ENCODE assay signal across 24 cellular contexts in the genomic region with DNA sequence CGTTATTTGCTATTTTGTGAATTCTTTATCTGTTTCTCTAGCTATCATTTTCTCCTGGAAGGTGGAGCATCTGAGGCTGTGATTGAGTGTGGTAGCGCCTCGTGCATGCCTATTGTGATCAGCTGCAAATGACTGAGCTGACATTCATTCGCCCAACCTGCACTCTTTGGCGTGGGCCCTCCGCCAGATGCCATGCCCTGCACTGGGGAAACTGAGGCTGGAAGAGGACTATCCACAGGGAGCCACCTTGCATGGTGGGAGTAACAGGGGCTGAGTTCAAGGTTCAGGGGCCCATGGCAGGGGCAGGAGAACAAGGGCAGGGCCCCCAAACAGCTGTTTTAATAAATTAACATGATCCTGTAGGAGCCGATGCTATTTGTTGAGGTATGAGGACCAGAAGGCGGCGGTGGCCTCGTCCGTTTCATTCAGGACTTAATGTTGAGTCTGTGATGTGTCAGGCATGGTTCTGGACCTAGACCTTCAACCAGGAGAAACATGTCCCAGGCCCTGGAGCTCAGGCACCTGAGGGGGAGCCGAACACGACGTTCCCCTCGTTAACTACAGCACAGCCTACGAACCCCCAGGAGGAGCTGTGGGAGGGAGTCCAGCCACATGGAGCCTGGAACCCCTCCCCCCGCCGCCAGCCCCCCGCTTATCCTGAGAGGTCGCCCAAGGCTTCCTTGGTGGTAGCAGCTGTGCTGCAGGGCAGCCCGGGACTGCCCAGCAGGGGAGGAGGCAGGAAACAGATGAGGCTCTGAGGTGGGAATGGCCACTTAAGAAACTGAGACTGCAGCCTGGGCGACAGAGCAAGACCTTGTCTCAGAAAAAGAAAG.
"Had no signal": no experiment of that assay in that cellular context is flagged by ENCODE, and none has a peak within 500 bp of the region (broad histone marks: within the 10 kb centered on the region; RNA-seq: fewer than 3 reads in every experiment).

No MANE protein-coding gene starts in this region.

- H3K27me3 Mint-ChIP-seq: stimulated activated naive B cell treated with anti-CD40 and anti-IgM and Interleukin-4, amounts not matched to agents 10 μg/mL and 1 μg/mL and 100 μg/mL, for 72 hours had no signal

- H3K27ac Mint-ChIP-seq: neural progenitor cell; stimulated activated naive B cell treated with anti-CD40 and anti-IgM and Interleukin-4, amounts not matched to agents 10 μg/mL and 1 μg/mL and 100 μg/mL, for 72 hours had no signal

- H3K9me3 Mint-ChIP-seq: neural progenitor cell; stimulated activated naive B cell treated with anti-CD40 and anti-IgM and Interleukin-4, amounts not matched to agents 10 μg/mL and 1 μg/mL and 100 μg/mL, for 72 hours; stimulated activated naive CD8-positive, alpha-beta T cell treated with anti-CD3 and anti-CD28 coated beads, Interleukin-15, amount 100 ng/mL, for 72 hours had no signal

- H3K36me3 ChIP-seq: heart left ventricle, neural progenitor cell, right lobe of liver, spleen, tibial nerve, upper lobe of right lung, vagina had no signal

- H3K4me3 ChIP-seq: heart left ventricle, mucosa of descending colon, neural progenitor cell, psoas muscle, right lobe of liver, spleen, testis, tibial nerve, upper lobe of right lung, vagina had no signal

- H3K27ac ChIP-seq: heart left ventricle, neural progenitor cell, parathyroid adenoma, psoas muscle, right lobe of liver, spleen, testis, tibial nerve, upper lobe of right lung, vagina had no signal

- H3K4me1 Mint-ChIP-seq: stimulated activated naive B cell treated with anti-CD40 and anti-IgM and Interleukin-4, amounts not matched to agents 10 μg/mL and 1 μg/mL and 100 μg/mL, for 72 hours; stimulated activated naive CD8-positive, alpha-beta T cell treated with anti-CD3 and anti-CD28 coated beads, Interleukin-15, amount 100 ng/mL, for 72 hours had no signal

- DNase-seq: dermis blood vessel endothelial cell; effector CD4-positive, alpha-beta T cell; heart left ventricle; hippocampal formation; kidney glomerular epithelial cell; mammary epithelial cell; mucosa of descending colon; naive thymus-derived CD8-positive, alpha-beta T cell; occipital lobe; psoas muscle; retina; right lobe of liver; spleen; stimulated activated CD4-positive, alpha-beta T cell treated with anti-CD3 and anti-CD28 coated beads, Interleukin-15, amount 100 ng/mL, for 24 hours; stimulated activated CD4-positive, alpha-beta T cell treated with anti-CD3 and anti-CD28 coated beads, Interleukin-1b, Interleukin-23, amount 100 ng/mL, for 48 hours; stimulated activated CD4-positive, alpha-beta T cell treated with anti-CD3 and anti-CD28 coated beads, Interleukin-4, amount 100 ng/mL, for 4 hours; stimulated activated naive B cell treated with anti-CD40 and anti-IgM and Interleukin-4, amounts not matched to agents 10 μg/mL and 1 μg/mL and 100 μg/mL, for 72 hours; stimulated activated naive CD8-positive, alpha-beta T cell treated with anti-CD3 and anti-CD28 coated beads, Interleukin-15, amount 100 ng/mL, for 72 hours; testis; upper lobe of right lung had no signal

- H3K79me2 ChIP-seq: parathyroid adenoma had no signal

- H3K27me3 ChIP-seq: right lobe of liver, spleen, testis, tibial nerve, upper lobe of right lung, vagina had no signal

- ATAC-seq: heart left ventricle; mucosa of descending colon; naive thymus-derived CD8-positive, alpha-beta T cell; psoas muscle; right lobe of liver; stimulated activated naive B cell treated with anti-CD40 and anti-IgM and Interleukin-4, amounts not matched to agents 10 μg/mL and 1 μg/mL and 100 μg/mL, for 72 hours; stimulated activated naive CD8-positive, alpha-beta T cell treated with anti-CD3 and anti-CD28 coated beads, Interleukin-15, amount 100 ng/mL, for 72 hours; upper lobe of right lung had no signal

- H3K4me3 Mint-ChIP-seq: naive thymus-derived CD8-positive, alpha-beta T cell; neural progenitor cell; stimulated activated naive B cell treated with anti-CD40 and anti-IgM and Interleukin-4, amounts not matched to agents 10 μg/mL and 1 μg/mL and 100 μg/mL, for 72 hours; stimulated activated naive CD8-positive, alpha-beta T cell treated with anti-CD3 and anti-CD28 coated beads, Interleukin-15, amount 100 ng/mL, for 72 hours had no signal

- H3K4me2 ChIP-seq: neural progenitor cell had no signal

- H3K36me3 Mint-ChIP-seq: naive thymus-derived CD8-positive, alpha-beta T cell; neural progenitor cell; stimulated activated naive B cell treated with anti-CD40 and anti-IgM and Interleukin-4, amounts not matched to agents 10 μg/mL and 1 μg/mL and 100 μg/mL, for 72 hours had no signal

- H3K9me3 ChIP-seq: heart left ventricle, mucosa of descending colon, psoas muscle, right lobe of liver, testis, tibial nerve, upper lobe of right lung, vagina had no signal

- H3K9ac ChIP-seq: neural progenitor cell, parathyroid adenoma had no signal

- H3K4me1 ChIP-seq: heart left ventricle, parathyroid adenoma, psoas muscle, right lobe of liver, testis, tibial nerve, upper lobe of right lung, vagina had no signal
